In the genomic region with DNA sequence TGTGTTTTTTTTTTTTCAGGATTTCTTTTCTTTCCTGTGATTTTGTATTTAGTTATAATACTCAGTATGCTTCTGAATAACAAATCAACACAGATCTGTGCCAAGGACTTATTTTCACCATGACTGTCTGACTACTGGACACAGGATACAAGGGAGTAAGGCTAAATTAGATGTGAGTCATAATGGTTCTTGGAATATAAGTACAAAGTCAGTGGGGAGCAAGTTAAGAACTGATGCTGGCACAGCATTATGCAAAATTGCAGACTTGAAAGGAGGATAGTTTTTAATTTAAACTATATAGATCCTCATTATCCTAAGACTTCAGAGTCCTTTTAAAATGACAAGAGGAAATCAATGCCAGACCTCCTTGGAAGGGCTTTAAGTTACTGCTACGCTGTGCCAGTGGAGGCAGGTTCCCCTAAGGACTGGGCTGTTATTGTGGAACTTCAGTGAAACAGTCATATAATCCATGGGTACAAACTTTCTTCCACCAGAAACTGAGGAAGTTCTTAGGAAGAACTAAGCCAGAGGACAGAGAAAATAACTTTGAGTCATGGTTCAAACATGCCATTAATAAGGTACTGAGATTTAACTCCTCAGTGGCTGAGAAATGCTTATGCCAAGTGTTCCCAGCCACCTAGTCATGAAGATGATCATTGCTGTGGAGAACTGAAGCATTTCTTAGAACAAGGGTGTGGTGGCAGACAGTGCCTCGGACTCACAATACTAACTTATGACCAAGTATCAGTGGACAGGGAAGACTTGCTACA, we compare ENCODE assay signal across 19 cellular contexts.
DNase-seq lines count a peak whose midpoint lies in the region; ATAC-seq, FAIRE-seq and TF ChIP-seq lines count a peak whose summit lies in the region.
"Had no signal": no experiment of that assay in that cellular context is flagged by ENCODE, and none has a peak within 500 bp of the region (broad histone marks: within the 10 kb centered on the region; RNA-seq: fewer than 3 reads in every experiment).

No MANE protein-coding gene starts in this region.

- no peaks in the 10 kb centered on the region for H3K36me3 ChIP-seq in adipocyte (ENCODE audit: control insufficient read depth, insufficient read depth, low read length, severe bottlenecking)
- H3K36me3 ChIP-seq in stomach: no peaks in the 10 kb centered on the region
- H3K36me3 ChIP-seq in kidney (ENCODE audit: control insufficient read depth in 1 of 2, insufficient read depth in 2 of 2, low read length in 2 of 2): no peaks in the 10 kb centered on the region
- H3K36me3 ChIP-seq: gastrocnemius medialis, right lobe of liver, tibial artery had no signal

- H3K27ac ChIP-seq in stomach: no peak overlapping the region
- no peak overlapping the region for H3K27ac ChIP-seq in kidney (ENCODE audit: low read depth in 2 of 2, low read length in 2 of 2)
- H3K27ac ChIP-seq: gastrocnemius medialis, GM23248, right lobe of liver, tibial artery had no signal

- H3K4me1 ChIP-seq in adipocyte (ENCODE audit: control insufficient read depth, insufficient read depth, low read length) (peaks cover 14% of the 10 kb centered on the region), stomach (no peaks in the 10 kb centered on the region), kidney (ENCODE audit: control insufficient read depth in 1 of 2, insufficient read depth in 1 of 2, low read depth in 1 of 2, low read length in 2 of 2) (no peaks in the 10 kb centered on the region)
- H3K4me1 ChIP-seq: gastrocnemius medialis, right lobe of liver, tibial artery had no signal

- H3K4me3 ChIP-seq in adipocyte (ENCODE audit: low read length): no peak overlapping the region
- H3K4me3 ChIP-seq in fibroblast of mammary gland (ENCODE audit: control insufficient read depth, low read depth, low read length): no peak overlapping the region
- no peak overlapping the region for H3K4me3 ChIP-seq in stomach
- H3K4me3 ChIP-seq in kidney (ENCODE audit: low read length in 2 of 2): no peak overlapping the region
- H3K4me3 ChIP-seq: gastrocnemius medialis, GM23248, right lobe of liver, tibial artery had no signal

- 73 to 87% (median 84%) methylated on average over 2 of the region's 2 CpGs for WGBS in stomach, 5 donors

- H3K27me3 ChIP-seq in adipocyte (replicated peaks; ENCODE audit: control insufficient read depth, insufficient read depth, low read length) (no peaks in the 10 kb centered on the region), stomach (no peaks in the 10 kb centered on the region)
- H3K27me3 ChIP-seq: gastrocnemius medialis, right lobe of liver, tibial artery had no signal

- H3K9me3 ChIP-seq in adipocyte (ENCODE audit: control insufficient read depth, low read length) (no peaks in the 10 kb centered on the region), stomach (no peaks in the 10 kb centered on the region), kidney (ENCODE audit: control insufficient read depth in 1 of 2, low read length in 2 of 2) (no peaks in the 10 kb centered on the region)
- H3K9me3 ChIP-seq: gastrocnemius medialis, right lobe of liver, tibial artery had no signal

- no peak for TF ChIP-seq POLR2A in stomach (IDR thresholded peaks at IDR 0.05)

- intact Hi-C loops in stomach (cut with DNase I; ENCODE audit: low total_unique reads) (no loop called here), kidney (cut with DNase I) (no loop called here)

- FAIRE-seq in kidney (lab: Jason Lieb, UNC): no peak

- H3K9ac ChIP-seq in adipocyte (ENCODE audit: low read length): no peak overlapping the region
- no peak overlapping the region for H3K9ac ChIP-seq in kidney (ENCODE audit: low read length in 2 of 2)
- H3K9ac ChIP-seq: GM23248 had no signal

- no peak for TF ChIP-seq EP300 in stomach (IDR thresholded peaks at IDR 0.05)

- DNase-seq in H4 (ENCODE audit: low spot score) (peak; percentile 29), adipocyte (ENCODE audit: low read depth) (peak; percentile 40), fibroblast of mammary gland (ENCODE audit: low read depth) (peak; percentile 83), renal cortical epithelial cell (ENCODE audit: low read depth) (peak; percentile 93), AG08395 (ENCODE audit: low spot score) (no peak), stomach (no peak), kidney (no peak)
- DNase-seq: activated CD4-positive, alpha-beta T cell treated with anti-CD3 and anti-CD28 coated beads, Interleukin-2, amount 50 U/mL, for 48 hours; activated T-cell treated with anti-CD3 and anti-CD28 coated beads, Interleukin-2, amount 50 U/mL, for 72 hours; DMS79; gastrocnemius medialis; GM23248; NCI-H187 treated with DMSO at 0.1 percent for 48 hours; NCI-H524; nephron progenitor cell; right lobe of liver; stimulated activated CD4-positive, alpha-beta T cell treated with anti-CD3 and anti-CD28 coated beads, Interleukin-4, amount 100 ng/mL, for 24 hours; tibial artery had no signal

- no peak for ATAC-seq in GM21723 (IDR thresholded peaks at IDR 0.05; ENCODE audit: unreplicated experiment)
- ATAC-seq: activated T-cell treated with anti-CD3 and anti-CD28 coated beads, Interleukin-2, amount 50 U/mL, for 72 hours; gastrocnemius medialis; right lobe of liver had no signal

- TF ChIP-seq CTCF in fibroblast of mammary gland (conservative IDR thresholded peaks at IDR 0.05; ENCODE audit: control insufficient read depth, insufficient read depth, low read depth, low read length): no peak
- TF ChIP-seq CTCF in stomach (IDR thresholded peaks at IDR 0.05): no peak
- TF ChIP-seq CTCF in kidney (IDR thresholded peaks at IDR 0.05; ENCODE audit: borderline replicate concordance, extremely low read depth, insufficient read depth): no peak

Comparison
In these comparisons a context has a peak if more than half of its experiments do, and no peak if none do; other contexts are left out.
1. DNase-seq: peak in H4 (single experiment), adipocyte (single experiment), fibroblast of mammary gland (single experiment) and renal cortical epithelial cell (single experiment); none in AG08395 (single experiment), stomach (single experiment) and kidney (single experiment).